ENCODE assay signal across 1 cellular context in the genomic region with DNA sequence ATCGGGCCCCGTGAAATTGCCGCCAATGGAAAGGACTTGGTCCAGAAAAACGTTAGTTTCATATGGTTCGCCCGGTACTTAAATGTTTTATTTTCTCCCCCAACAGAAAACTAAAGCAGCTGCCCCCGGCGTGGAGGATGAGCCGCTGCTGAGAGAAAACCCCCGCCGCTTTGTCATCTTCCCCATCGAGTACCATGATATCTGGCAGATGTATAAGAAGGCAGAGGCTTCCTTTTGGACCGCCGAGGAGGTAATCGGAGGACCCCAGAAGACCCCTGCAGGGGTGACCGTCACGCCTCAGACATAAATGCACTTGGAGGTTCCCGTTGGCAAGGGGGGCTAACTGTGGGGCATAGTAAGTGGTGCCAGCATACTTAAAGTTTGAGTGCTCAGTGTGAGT.
TF ChIP-seq lines count a peak whose summit lies in the region.

No MANE protein-coding gene starts in this region.

TF ChIP-seq in K562, 482 proteins besides CTCF, POLR2A, EP300 and RAD21 (continued from another document):
- TF ChIP-seq ZC3H4 (CRISPR knock-in tag; IDR thresholded peaks at IDR 0.05; ENCODE audit: borderline replicate concordance) (0 out of 2 replicates have a peak, but pooled peaks have one; percentile 10), BCL6 (CRISPR knock-in tag; IDR thresholded peaks at IDR 0.05) (no peak)
